1 cellular context compared by ENCODE assay signal in the genomic region with DNA sequence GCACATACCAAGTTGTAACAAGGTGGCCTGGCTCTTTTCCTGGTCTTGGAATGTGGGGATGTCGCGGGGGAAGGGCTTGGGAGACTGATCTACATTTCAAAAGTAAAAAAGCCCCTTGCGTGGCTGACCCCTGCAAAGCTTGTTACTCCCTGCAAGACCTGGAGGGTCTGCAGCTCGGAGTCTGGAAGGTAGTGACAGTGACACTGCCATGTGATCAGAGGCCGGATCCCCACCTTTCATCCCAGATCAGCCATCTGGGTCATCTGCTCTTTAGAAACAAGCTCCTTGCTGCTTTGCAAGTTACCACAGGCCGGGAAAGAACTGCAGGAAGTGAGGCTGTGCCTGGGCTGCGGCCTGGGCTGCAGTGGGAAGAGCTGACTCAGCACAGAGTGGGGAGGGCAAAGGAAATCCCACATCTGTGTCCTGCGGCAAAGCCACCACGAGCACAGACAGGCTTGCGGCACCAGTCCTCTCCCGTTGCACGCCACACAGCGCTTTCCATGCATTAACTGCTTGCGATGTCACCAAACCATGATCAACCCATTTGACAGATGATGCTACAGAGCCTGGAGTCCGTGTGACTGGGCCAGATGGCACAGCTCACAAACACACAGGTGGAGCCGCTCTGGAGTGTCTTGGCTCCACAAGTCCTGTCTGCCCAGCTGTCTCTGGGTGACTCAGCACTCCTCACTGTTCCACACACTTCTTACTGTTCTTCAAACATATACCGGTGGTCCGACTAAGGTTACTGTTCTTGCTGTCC.
TF ChIP-seq lines count a peak whose summit lies in the region.

No MANE protein-coding gene starts in this region.

TF ChIP-seq in HepG2, 621 proteins besides CTCF, POLR2A, EP300 and RAD21 (continued from another document):
- TF ChIP-seq, protein P1, sequence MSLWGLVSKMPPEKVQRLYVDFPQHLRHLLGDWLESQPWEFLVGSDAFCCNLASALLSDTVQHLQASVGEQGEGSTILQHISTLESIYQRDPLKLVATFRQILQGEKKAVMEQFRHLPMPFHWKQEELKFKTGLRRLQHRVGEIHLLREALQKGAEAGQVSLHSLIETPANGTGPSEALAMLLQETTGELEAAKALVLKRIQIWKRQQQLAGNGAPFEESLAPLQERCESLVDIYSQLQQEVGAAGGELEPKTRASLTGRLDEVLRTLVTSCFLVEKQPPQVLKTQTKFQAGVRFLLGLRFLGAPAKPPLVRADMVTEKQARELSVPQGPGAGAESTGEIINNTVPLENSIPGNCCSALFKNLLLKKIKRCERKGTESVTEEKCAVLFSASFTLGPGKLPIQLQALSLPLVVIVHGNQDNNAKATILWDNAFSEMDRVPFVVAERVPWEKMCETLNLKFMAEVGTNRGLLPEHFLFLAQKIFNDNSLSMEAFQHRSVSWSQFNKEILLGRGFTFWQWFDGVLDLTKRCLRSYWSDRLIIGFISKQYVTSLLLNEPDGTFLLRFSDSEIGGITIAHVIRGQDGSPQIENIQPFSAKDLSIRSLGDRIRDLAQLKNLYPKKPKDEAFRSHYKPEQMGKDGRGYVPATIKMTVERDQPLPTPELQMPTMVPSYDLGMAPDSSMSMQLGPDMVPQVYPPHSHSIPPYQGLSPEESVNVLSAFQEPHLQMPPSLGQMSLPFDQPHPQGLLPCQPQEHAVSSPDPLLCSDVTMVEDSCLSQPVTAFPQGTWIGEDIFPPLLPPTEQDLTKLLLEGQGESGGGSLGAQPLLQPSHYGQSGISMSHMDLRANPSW (CRISPR knock-in tag; IDR thresholded peaks at IDR 0.05; ENCODE audit: borderline replicate concordance), result no peak
- TF ChIP-seq ZSCAN21 (CRISPR knock-in tag; IDR thresholded peaks at IDR 0.05; ENCODE audit: borderline replicate concordance) (no peak), HOXD1 (CRISPR knock-in tag; IDR thresholded peaks at IDR 0.05) (no peak), MAFF (IDR thresholded peaks at IDR 0.05; ENCODE audit: low read depth, low read length) (peak; percentile 77), RARA (CRISPR knock-in tag; IDR thresholded peaks at IDR 0.05) (no peak), GTF2F1 (IDR thresholded peaks at IDR 0.05; ENCODE audit: low read length) (no peak), NFYB (CRISPR knock-in tag; IDR thresholded peaks at IDR 0.05) (no peak), TMF1 (CRISPR knock-in tag; IDR thresholded peaks at IDR 0.05; ENCODE audit: low read depth) (no peak), NCOA5 (CRISPR knock-in tag; IDR thresholded peaks at IDR 0.05) (no peak), SMAD1 (CRISPR knock-in tag; IDR thresholded peaks at IDR 0.05; ENCODE audit: borderline replicate concordance, low read depth) (no peak), ZNF83 (CRISPR knock-in tag; IDR thresholded peaks at IDR 0.05; ENCODE audit: borderline replicate concordance) (no peak), ZNF672 (CRISPR knock-in tag; IDR thresholded peaks at IDR 0.05) (no peak), ZNF766 (CRISPR knock-in tag; IDR thresholded peaks at IDR 0.05; ENCODE audit: borderline replicate concordance) (no peak), ZNF629 (CRISPR knock-in tag; conservative IDR thresholded peaks at IDR 0.05) (peak; percentile 76), TEAD3 (CRISPR knock-in tag; optimal IDR thresholded peaks at IDR 0.05; ENCODE audit: borderline replicate concordance) (no peak), GPN1 (CRISPR knock-in tag; IDR thresholded peaks at IDR 0.05; ENCODE audit: borderline replicate concordance) (no peak), SNRNP70 (IDR thresholded peaks at IDR 0.05; ENCODE audit: low read depth, low read length) (no peak), ZSCAN25 (CRISPR knock-in tag; IDR thresholded peaks at IDR 0.05) (no peak), MTA1 (CRISPR knock-in tag; IDR thresholded peaks at IDR 0.05; ENCODE audit: borderline replicate concordance) (no peak), NFE2L2 (IDR thresholded peaks at IDR 0.05; ENCODE audit: low read length) (peak; percentile 63; the same call in 1 of the 2 replicates), ZFAT (CRISPR knock-in tag; conservative IDR thresholded peaks at IDR 0.05) (no peak), KDM5A (IDR thresholded peaks at IDR 0.05; ENCODE audit: borderline replicate concordance, low read length) (no peak), NFIB (CRISPR knock-in tag; IDR thresholded peaks at IDR 0.05; ENCODE audit: borderline replicate concordance) (no peak), CHCHD3 (CRISPR knock-in tag; IDR thresholded peaks at IDR 0.05) (no peak), REXO4 (CRISPR knock-in tag; IDR thresholded peaks at IDR 0.05; ENCODE audit: borderline replicate concordance) (no peak), ARID4A (CRISPR knock-in tag; IDR thresholded peaks at IDR 0.05; ENCODE audit: borderline replicate concordance) (no peak), ZSCAN22 (CRISPR knock-in tag; IDR thresholded peaks at IDR 0.05) (no peak), TAF15 (IDR thresholded peaks at IDR 0.05; ENCODE audit: low read depth, low read length, poor library complexity, severe bottlenecking) (no peak)
- TF ChIP-seq, protein P2, sequence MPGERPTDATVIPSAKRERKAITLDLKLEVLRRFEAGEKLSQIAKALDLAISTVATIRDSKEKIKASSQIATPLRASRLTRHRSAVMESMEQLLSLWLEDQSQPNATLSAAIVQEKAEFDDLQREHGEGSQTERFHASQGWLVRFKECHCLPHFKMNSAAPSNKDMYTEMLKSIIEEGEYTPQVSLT (CRISPR knock-in tag; IDR thresholded peaks at IDR 0.05; ENCODE audit: borderline replicate concordance, low read depth), result no peak
- TF ChIP-seq, protein P3, sequence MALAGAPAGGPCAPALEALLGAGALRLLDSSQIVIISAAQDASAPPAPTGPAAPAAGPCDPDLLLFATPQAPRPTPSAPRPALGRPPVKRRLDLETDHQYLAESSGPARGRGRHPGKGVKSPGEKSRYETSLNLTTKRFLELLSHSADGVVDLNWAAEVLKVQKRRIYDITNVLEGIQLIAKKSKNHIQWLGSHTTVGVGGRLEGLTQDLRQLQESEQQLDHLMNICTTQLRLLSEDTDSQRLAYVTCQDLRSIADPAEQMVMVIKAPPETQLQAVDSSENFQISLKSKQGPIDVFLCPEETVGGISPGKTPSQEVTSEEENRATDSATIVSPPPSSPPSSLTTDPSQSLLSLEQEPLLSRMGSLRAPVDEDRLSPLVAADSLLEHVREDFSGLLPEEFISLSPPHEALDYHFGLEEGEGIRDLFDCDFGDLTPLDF (CRISPR knock-in tag; IDR thresholded peaks at IDR 0.05), result no peak
- TF ChIP-seq, protein P4, sequence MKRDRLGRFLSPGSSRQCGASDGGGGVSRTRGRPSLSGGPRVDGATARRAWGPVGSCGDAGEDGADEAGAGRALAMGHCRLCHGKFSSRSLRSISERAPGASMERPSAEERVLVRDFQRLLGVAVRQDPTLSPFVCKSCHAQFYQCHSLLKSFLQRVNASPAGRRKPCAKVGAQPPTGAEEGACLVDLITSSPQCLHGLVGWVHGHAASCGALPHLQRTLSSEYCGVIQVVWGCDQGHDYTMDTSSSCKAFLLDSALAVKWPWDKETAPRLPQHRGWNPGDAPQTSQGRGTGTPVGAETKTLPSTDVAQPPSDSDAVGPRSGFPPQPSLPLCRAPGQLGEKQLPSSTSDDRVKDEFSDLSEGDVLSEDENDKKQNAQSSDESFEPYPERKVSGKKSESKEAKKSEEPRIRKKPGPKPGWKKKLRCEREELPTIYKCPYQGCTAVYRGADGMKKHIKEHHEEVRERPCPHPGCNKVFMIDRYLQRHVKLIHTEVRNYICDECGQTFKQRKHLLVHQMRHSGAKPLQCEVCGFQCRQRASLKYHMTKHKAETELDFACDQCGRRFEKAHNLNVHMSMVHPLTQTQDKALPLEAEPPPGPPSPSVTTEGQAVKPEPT (CRISPR knock-in tag; IDR thresholded peaks at IDR 0.05; ENCODE audit: low read depth), result no peak
- TF ChIP-seq, protein P5, sequence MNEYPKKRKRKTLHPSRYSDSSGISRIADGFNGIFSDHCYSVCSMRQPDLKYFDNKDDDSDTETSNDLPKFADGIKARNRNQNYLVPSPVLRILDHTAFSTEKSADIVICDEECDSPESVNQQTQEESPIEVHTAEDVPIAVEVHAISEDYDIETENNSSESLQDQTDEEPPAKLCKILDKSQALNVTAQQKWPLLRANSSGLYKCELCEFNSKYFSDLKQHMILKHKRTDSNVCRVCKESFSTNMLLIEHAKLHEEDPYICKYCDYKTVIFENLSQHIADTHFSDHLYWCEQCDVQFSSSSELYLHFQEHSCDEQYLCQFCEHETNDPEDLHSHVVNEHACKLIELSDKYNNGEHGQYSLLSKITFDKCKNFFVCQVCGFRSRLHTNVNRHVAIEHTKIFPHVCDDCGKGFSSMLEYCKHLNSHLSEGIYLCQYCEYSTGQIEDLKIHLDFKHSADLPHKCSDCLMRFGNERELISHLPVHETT (CRISPR knock-in tag; conservative IDR thresholded peaks at IDR 0.05), result no peak
